ENCODE assay signal across 16 cellular contexts in genomic region chr2:203280428-203281064, GRCh38. TPM values are rescaled to one million over a fixed set of nuclear protein-coding genes. Genes with fewer than 3 reads are reported as not detected.
DNase-seq lines count a peak whose midpoint lies in the region; ATAC-seq and TF ChIP-seq lines count a peak whose summit lies in the region.
"Had no signal": no experiment of that assay in that cellular context is flagged by ENCODE, and none has a peak within 500 bp of the region (broad histone marks: within the 10 kb centered on the region; RNA-seq: fewer than 3 reads in every experiment).

No MANE protein-coding gene starts in this region.

- peak overlapping the region; percentile 39 for H3K9ac ChIP-seq in adipocyte (ENCODE audit: low read length)

- DNase-seq in GM03348 (ENCODE audit: low spot score) (peak; percentile 31), adipocyte (ENCODE audit: low read depth) (peak; percentile 13), fibroblast of pulmonary artery (ENCODE audit: low read depth) (peak; percentile 51), renal cortical epithelial cell (ENCODE audit: low read depth) (peak; percentile 80), NOMO-1 treated with DMSO at 0.1 percent for 48 hours (lab: John Stamatoyannopoulos, UW; ENCODE audit: unreplicated experiment) (no peak)
- DNase-seq in stimulated activated CD4-positive, alpha-beta T cell treated with anti-CD3 and anti-CD28 coated beads, Interleukin-12 subunit alpha, Interleukin-12 subunit beta, amount 100 ng/mL, for 4 hours: no peak
- DNase-seq: amygdala; DND-41; effector CD8-positive, alpha-beta T cell; NCI-H1092; NCI-H2171 treated with DMSO at 0.1 percent for 48 hours; psoas muscle; SHP77; stimulated activated CD4-positive, alpha-beta T cell treated with anti-CD3 and anti-CD28 coated beads, Interleukin-1b, Interleukin-23, amount 100 ng/mL, for 48 hours had no signal

- H3K4me3 ChIP-seq in adipocyte (ENCODE audit: low read length): no peak overlapping the region
- H3K4me3 ChIP-seq in fibroblast of pulmonary artery (replicated peaks; ENCODE audit: low read depth, low read length): no peak overlapping the region
- H3K4me3 ChIP-seq: psoas muscle had no signal

- peaks cover 9% of the 10 kb centered on the region for H3K4me1 ChIP-seq in adipocyte (ENCODE audit: control insufficient read depth, insufficient read depth, low read length)
- H3K4me1 ChIP-seq: psoas muscle had no signal

- peaks cover 75% of the 10 kb centered on the region for H3K36me3 ChIP-seq in adipocyte (ENCODE audit: control insufficient read depth, insufficient read depth, low read length, severe bottlenecking)

- H3K9me3 ChIP-seq in adipocyte (ENCODE audit: control insufficient read depth, low read length): no peaks in the 10 kb centered on the region
- H3K9me3 ChIP-seq: psoas muscle had no signal

- no peak for ATAC-seq in GM19035 (IDR thresholded peaks at IDR 0.05; ENCODE audit: unreplicated experiment)
- no peak for ATAC-seq in HG03280 (IDR thresholded peaks at IDR 0.05; ENCODE audit: unreplicated experiment)
- ATAC-seq: psoas muscle had no signal

- no peaks in the 10 kb centered on the region for H3K27me3 ChIP-seq in adipocyte (replicated peaks; ENCODE audit: control insufficient read depth, insufficient read depth, low read length)

- no peak for TF ChIP-seq CTCF in fibroblast of pulmonary artery (IDR thresholded peaks at IDR 0.05; ENCODE audit: low read length, missing control alignments)

RNA-seq across cellular contexts. Expression of gene CYP20A1, which starts 41.7 kb away (rescaled TPM):
- total RNA-seq in renal cortical epithelial cell: 27.6 and 52.4 TPM in 2 replicates

RNA-seq across cellular contexts. Expression of gene ABI2, which starts 47.6 kb away (rescaled TPM):
- total RNA-seq in renal cortical epithelial cell: 14.1 and 59.7 TPM in 2 replicates

Comparison
In these comparisons a context has a peak if more than half of its experiments do, and no peak if none do; other contexts are left out.
1. DNase-seq: peak in GM03348 (single experiment), adipocyte (single experiment), fibroblast of pulmonary artery (single experiment) and renal cortical epithelial cell (single experiment); none in stimulated activated CD4-positive, alpha-beta T cell treated with anti-CD3 and anti-CD28 coated beads, Interleukin-12 subunit alpha, Interleukin-12 subunit beta, amount 100 ng/mL, for 4 hours (single experiment) and NOMO-1 treated with DMSO at 0.1 percent for 48 hours (single experiment).